6 cellular contexts compared by ENCODE assay signal in the genomic region with DNA sequence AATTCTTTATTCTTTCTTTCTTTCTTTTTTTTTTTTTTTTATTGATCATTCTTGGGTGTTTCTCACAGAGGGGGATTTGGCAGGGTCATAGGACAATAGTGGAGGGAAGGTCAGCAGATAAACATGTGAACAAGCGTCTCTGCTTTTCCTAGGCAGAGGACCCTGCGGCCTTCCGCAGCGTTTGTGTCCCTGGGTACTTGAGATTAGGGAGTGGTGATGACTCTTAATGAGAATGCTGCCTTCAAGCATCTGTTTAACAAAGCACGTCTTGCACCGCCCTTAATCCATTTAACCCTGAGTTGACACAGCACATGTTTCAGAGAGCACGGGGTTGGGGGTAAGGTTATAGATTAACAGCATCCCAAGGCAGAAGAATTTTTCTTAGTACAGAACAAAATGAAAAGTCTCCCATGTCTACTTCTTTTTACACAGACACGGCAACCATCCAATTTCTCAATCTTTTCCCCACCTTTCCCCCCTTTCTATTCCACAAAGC. TPM values are rescaled to one million over a fixed set of nuclear protein-coding genes. Genes with fewer than 3 reads are reported as not detected.
A peak's percentile ranks its signal among the peaks of the same experiment; 100 is the strongest.
DNase-seq lines count a peak whose midpoint lies in the region; ATAC-seq, FAIRE-seq and TF ChIP-seq lines count a peak whose summit lies in the region.
"Not testable (repeated sequence)": the region's sequence is repeated elsewhere in the genome, so short reads cannot be mapped to it uniquely, and the experiment has no call there.

No MANE protein-coding gene starts in this region.

- in situ Hi-C loops in HepG2 (cut with HindIII; ENCODE audit: extremely low pct_ligation_motif_present, low pct_unique_long_range_greater_than_20kb): not testable (repeated sequence)

- not testable (repeated sequence) for TF ChIP-seq CTCF in A549 (IDR thresholded peaks at IDR 0.05); Calu3 (IDR thresholded peaks at IDR 0.05; ENCODE audit: unreplicated experiment); hepatocyte (IDR thresholded peaks at IDR 0.05; ENCODE audit: poor library complexity); HepG2 (CRISPR knock-in tag; IDR thresholded peaks at IDR 0.05); neural progenitor cell (IDR thresholded peaks at IDR 0.05)

- not testable (repeated sequence) for H3K27ac Mint-ChIP-seq in Calu3 (ENCODE audit: unreplicated experiment); neural progenitor cell

- H3K4me3 ChIP-seq in A549; hepatocyte; HepG2 (replicated peaks in 1 of 3; ENCODE audit: insufficient read depth in 1 of 3, low read depth in 2 of 3, low read length in 3 of 3); neural progenitor cell: not testable (repeated sequence)

- POLR2A ChIA-PET in A549 (lab: Yijun Ruan, JAX): not testable (repeated sequence)
- POLR2A ChIA-PET in HepG2 (lab: Yijun Ruan, JAX): interaction anchor here (1.4 kb wide), 1 partner anchor 62 kb away, joined by 3 read pairs; no protein-coding TSS in a partner anchor

- not testable (repeated sequence) for TF ChIP-seq POLR2A in A549 (IDR thresholded peaks at IDR 0.05; ENCODE audit: low read length); HepG2 (IDR thresholded peaks at IDR 0.05; ENCODE audit: insufficient read depth in 1 of 2, low read depth in 2 of 2, low read length in 2 of 2)

- not testable (repeated sequence) for H3K9ac ChIP-seq in HepG2 (ENCODE audit: insufficient read depth, low read depth, low read length); neural progenitor cell

- 23% methylated on average over 8 of the region's 8 CpGs for WGBS in A549 (ENCODE audit: missing lambda C conversion rate)
- WGBS in hepatocyte (ENCODE audit: low lambda C conversion rate, missing lambda C conversion rate): 37% methylated on average over 8 of the region's 8 CpGs
- 2% methylated on average over 6 of the region's 8 CpGs for WGBS in HepG2 (ENCODE audit: low lambda C conversion rate)

- H3K79me2 ChIP-seq in hepatocyte; HepG2 (ENCODE audit: insufficient read depth, low read length); neural progenitor cell (ENCODE audit: low read depth): not testable (repeated sequence)

- H3K4me1 ChIP-seq in A549, neural progenitor cell: not testable (repeated sequence)
- peaks cover 13% of the 10 kb centered on the region for H3K4me1 ChIP-seq in hepatocyte (ENCODE audit: insufficient read depth)
- peaks cover 40% of the 10 kb centered on the region for H3K4me1 ChIP-seq in HepG2 (ENCODE audit: insufficient read depth, low read length)

- H3K27me3 Mint-ChIP-seq in Calu3 (ENCODE audit: unreplicated experiment): peaks cover 12% of the 10 kb centered on the region
- not testable (repeated sequence) for H3K27me3 Mint-ChIP-seq in neural progenitor cell (ENCODE audit: insufficient read depth, low read depth)

- not testable (repeated sequence) for TF ChIP-seq RAD21 in A549 (conservative IDR thresholded peaks at IDR 0.05 in 1 of 2, IDR thresholded peaks at IDR 0.05 in 1 of 2); HepG2 (CRISPR knock-in tag; IDR thresholded peaks at IDR 0.05)

- TF ChIP-seq EP300 in A549 (IDR thresholded peaks at IDR 0.05); HepG2 (IDR thresholded peaks at IDR 0.05; ENCODE audit: low read depth in 2 of 2, low read length in 2 of 2); HepG2 (CRISPR knock-in tag; IDR thresholded peaks at IDR 0.05; ENCODE audit: borderline replicate concordance): not testable (repeated sequence)

- H3K27me3 ChIP-seq in hepatocyte; HepG2 (ENCODE audit: control insufficient read depth in 1 of 2, insufficient read depth in 2 of 2, low read length in 2 of 2); neural progenitor cell: not testable (repeated sequence)

- not testable (repeated sequence) for H3K9me3 Mint-ChIP-seq in Calu3 (ENCODE audit: low read depth, unreplicated experiment)
- H3K9me3 Mint-ChIP-seq in neural progenitor cell: peaks cover 18% of the 10 kb centered on the region

- H4K20me1 ChIP-seq in hepatocyte (ENCODE audit: insufficient read depth, poor library complexity, severe bottlenecking); HepG2 (ENCODE audit: insufficient read depth, low read length); neural progenitor cell (ENCODE audit: low read depth): not testable (repeated sequence)

- H3K4me3 Mint-ChIP-seq in Calu3 (ENCODE audit: low read depth, unreplicated experiment): peak overlapping the region; percentile 24
- H3K4me3 Mint-ChIP-seq in neural progenitor cell: peak overlapping the region; percentile 33

- intact Hi-C loops in Calu3 (cut with micrococcal nuclease; ENCODE audit: unreplicated experiment): loop anchor here (5.0 kb wide), 1 partner anchor 33 kb away; the partner anchor contains the start of gene TMED9
- intact Hi-C loops in HepG2 (cut with micrococcal nuclease; ENCODE audit: unreplicated experiment): not testable (repeated sequence)

- peak overlapping the region in 1 of 2 experiments; percentile 17; a peak in 1 of 6 replicates for H3K27ac ChIP-seq in A549
- H3K27ac ChIP-seq in epithelial cell of prostate: peak overlapping the region; percentile 64
- H3K27ac ChIP-seq in hepatocyte: peak overlapping the region; percentile 88
- H3K27ac ChIP-seq in HepG2 (ENCODE audit: extremely low read length, insufficient read depth, low read length); neural progenitor cell: not testable (repeated sequence)

- H3F3A ChIP-seq in neural progenitor cell (ENCODE audit: low read depth): peaks cover 11% of the 10 kb centered on the region

- not testable (repeated sequence) for H2AFZ ChIP-seq in hepatocyte; HepG2 (ENCODE audit: low read length); neural progenitor cell (replicated peaks)

- not testable (repeated sequence) for H3K36me3 Mint-ChIP-seq in Calu3 (ENCODE audit: insufficient read depth, unreplicated experiment); neural progenitor cell

- DNase-seq in A549 (ENCODE audit: low read depth in 1 of 2, low spot score in 1 of 2); Calu3; epithelial cell of prostate (ENCODE audit: low read depth, low spot score); hepatocyte (ENCODE audit: low spot score); HepG2 (ENCODE audit: low spot score); neural progenitor cell (ENCODE audit: low spot score): not testable (repeated sequence)

- H3K36me3 ChIP-seq in hepatocyte (replicated peaks; ENCODE audit: insufficient read depth, low read depth); HepG2 (replicated peaks in 1 of 2; ENCODE audit: control insufficient read depth in 1 of 2, insufficient read depth in 2 of 2, low read length in 2 of 2); neural progenitor cell: not testable (repeated sequence)

- BruUV-seq in Calu3 (replicated peaks; lab: Mats Ljungman, UMichigan); HepG2 (replicated peaks; lab: Mats Ljungman, UMichigan): not testable (repeated sequence)

- not testable (repeated sequence) for ATAC-seq in A549, HepG2

- CTCF ChIA-PET in A549 (lab: Yijun Ruan, JAX): interaction anchor here (1.1 to 2.1 kb wide), 3 partner anchors 13 to 48 kb away, joined by 3 to 7 read pairs (median 4); no protein-coding TSS in a partner anchor
- CTCF ChIA-PET in Calu3 (lab: Charles Lee); HepG2 (lab: Yijun Ruan, JAX; ENCODE audit: low intra/inter-chr PET ratio, low total read pairs): not testable (repeated sequence)

- not testable (repeated sequence) for FAIRE-seq in A549 (lab: Jason Lieb, UNC); HepG2 (lab: Jason Lieb, UNC)

- not testable (repeated sequence) for H3K9me2 ChIP-seq in hepatocyte (replicated peaks; ENCODE audit: insufficient read depth)

- H3K4me1 Mint-ChIP-seq in Calu3 (ENCODE audit: low read depth, unreplicated experiment); neural progenitor cell: not testable (repeated sequence)

- H3K9me3 ChIP-seq in A549; hepatocyte (ENCODE audit: low read depth); neural progenitor cell (ENCODE audit: low read depth): not testable (repeated sequence)
- peaks cover 14% of the 10 kb centered on the region for H3K9me3 ChIP-seq in HepG2 (ENCODE audit: low read length)

- peak overlapping the region; percentile 16; the same call in 1 of the 3 replicates for H3K4me2 ChIP-seq in A549
- not testable (repeated sequence) for H3K4me2 ChIP-seq in hepatocyte; HepG2 (ENCODE audit: low read depth, low read length); neural progenitor cell

RNA-seq across cellular contexts. Expression of gene FAM193B, which starts 5.1 kb away (rescaled TPM):
- polyA plus RNA-seq in A549 (2011; rRNA removed): 19.4 and 23.0 TPM in 2 replicates
- polyA plus RNA-seq in A549 (2012; cell fraction: cytosol; rRNA removed): 29.5 and 29.6 TPM in 2 replicates
- polyA plus RNA-seq in A549 (2012; cell fraction: nucleus; rRNA removed): 184 and 207 TPM in 2 replicates
- 24.9 to 31.9 TPM (median 28.9 TPM) in 3 replicates for polyA plus RNA-seq in A549 (2017; fragmentation: RNase III; extraction: RNeasy Plus Mini Kit Qiagen cat#74134 plus additional on column Dnase treatment)
- 10.5 and 18.4 TPM in 2 replicates for polyA minus RNA-seq in A549 (2011; rRNA and poly(A)+ RNA removed)
- 92.0 and 97.0 TPM in 2 replicates for total RNA-seq in Calu3 (2022)
- total RNA-seq in hepatocyte: 31.4 and 67.6 TPM in 2 replicates
- polyA plus RNA-seq in hepatocyte: 76.1 and 136 TPM in 2 replicates
- 6.4 and 21.2 TPM in 2 replicates for total RNA-seq in HepG2 (2016; rRNA removed; fragmentation: Illumina TruSeq; extraction: Trizol)
- total RNA-seq in HepG2 (2016; cell fraction: cytosol; rRNA removed; fragmentation: Illumina TruSeq; extraction: Trizol; ENCODE audit: low read depth): 25.5 and 27.8 TPM in 2 replicates
- 7.4 and 21.9 TPM in 2 replicates for total RNA-seq in HepG2 (2016; cell fraction: insoluble cytoplasmic fraction; rRNA removed; fragmentation: Illumina TruSeq; extraction: Trizol)
- 15.5 and 19.0 TPM in 2 replicates for total RNA-seq in HepG2 (2016; cell fraction: membrane; rRNA removed; fragmentation: Illumina TruSeq; extraction: Trizol)
- total RNA-seq in HepG2 (2016; cell fraction: nucleus; rRNA removed; fragmentation: Illumina TruSeq; extraction: Trizol): 20.2 and 30.4 TPM in 2 replicates
- polyA plus RNA-seq in HepG2 (2011; rRNA removed): 40.9 and 42.5 TPM in 2 replicates
- polyA plus RNA-seq in HepG2 (2011; cell fraction: cytosol; rRNA removed): 9.5 and 15.2 TPM in 2 replicates
- polyA plus RNA-seq in HepG2 (2011; cell fraction: nucleus; rRNA removed): 123 and 139 TPM in 2 replicates
- 23.0 and 27.4 TPM in 2 replicates for polyA plus RNA-seq in HepG2 (2012)
- 5.1 and 5.6 TPM in 2 replicates for polyA plus RNA-seq in HepG2 (2016; cell fraction: cytosol; fragmentation: Illumina TruSeq; extraction: Trizol; ENCODE audit: low read depth)
- polyA plus RNA-seq in HepG2 (2016; cell fraction: insoluble cytoplasmic fraction; fragmentation: Illumina TruSeq; extraction: Trizol; ENCODE audit: low read depth): 11.6 and 13.7 TPM in 2 replicates
- polyA plus RNA-seq in HepG2 (2016; cell fraction: membrane; fragmentation: Illumina TruSeq; extraction: Trizol; ENCODE audit: low read depth): 9.2 and 10.8 TPM in 2 replicates
- polyA plus RNA-seq in HepG2 (2016; cell fraction: nucleus; fragmentation: Illumina TruSeq; extraction: Trizol; ENCODE audit: insufficient read depth, low read depth): 87.5 and 114 TPM in 2 replicates
- 19.8 and 23.5 TPM in 2 replicates for polyA minus RNA-seq in HepG2 (2011; rRNA and poly(A)+ RNA removed; ENCODE audit: low replicate concordance)
- 8.1 and 15.7 TPM in 2 replicates for polyA minus RNA-seq in HepG2 (2011; cell fraction: cytosol; rRNA and poly(A)+ RNA removed)
- polyA minus RNA-seq in HepG2 (2011; cell fraction: nucleus; rRNA and poly(A)+ RNA removed): 24.2 and 37.9 TPM in 2 replicates
- 42.5 and 78.5 TPM in 2 replicates for total RNA-seq in neural progenitor cell (ENCODE audit: low replicate concordance)

RNA-seq across cellular contexts. Expression of gene TMED9, which starts 32.5 kb away (rescaled TPM):
- 168 and 212 TPM in 2 replicates for polyA plus RNA-seq in A549 (2011; rRNA removed)
- 202 and 215 TPM in 2 replicates for polyA plus RNA-seq in A549 (2012; cell fraction: cytosol; rRNA removed)
- 186 and 187 TPM in 2 replicates for polyA plus RNA-seq in A549 (2012; cell fraction: nucleus; rRNA removed)
- 218 to 239 TPM (median 236 TPM) in 3 replicates for polyA plus RNA-seq in A549 (2017; fragmentation: RNase III; extraction: RNeasy Plus Mini Kit Qiagen cat#74134 plus additional on column Dnase treatment)
- polyA minus RNA-seq in A549 (2011; rRNA and poly(A)+ RNA removed): 124 and 144 TPM in 2 replicates
- total RNA-seq in Calu3 (2022): 275 and 294 TPM in 2 replicates
- total RNA-seq in hepatocyte: 171 and 187 TPM in 2 replicates
- 512 and 519 TPM in 2 replicates for polyA plus RNA-seq in hepatocyte
- total RNA-seq in HepG2 (2016; rRNA removed; fragmentation: Illumina TruSeq; extraction: Trizol): 92.1 and 161 TPM in 2 replicates
- total RNA-seq in HepG2 (2016; cell fraction: cytosol; rRNA removed; fragmentation: Illumina TruSeq; extraction: Trizol; ENCODE audit: low read depth): 17.9 and 19.9 TPM in 2 replicates
- total RNA-seq in HepG2 (2016; cell fraction: insoluble cytoplasmic fraction; rRNA removed; fragmentation: Illumina TruSeq; extraction: Trizol): 95.3 and 167 TPM in 2 replicates
- 31.2 and 33.3 TPM in 2 replicates for total RNA-seq in HepG2 (2016; cell fraction: membrane; rRNA removed; fragmentation: Illumina TruSeq; extraction: Trizol)
- total RNA-seq in HepG2 (2016; cell fraction: nucleus; rRNA removed; fragmentation: Illumina TruSeq; extraction: Trizol): 146 and 166 TPM in 2 replicates
- polyA plus RNA-seq in HepG2 (2011; rRNA removed): 336 and 350 TPM in 2 replicates
- polyA plus RNA-seq in HepG2 (2011; cell fraction: cytosol; rRNA removed): 325 and 399 TPM in 2 replicates
- polyA plus RNA-seq in HepG2 (2011; cell fraction: nucleus; rRNA removed): 117 and 142 TPM in 2 replicates
- polyA plus RNA-seq in HepG2 (2012): 178 and 218 TPM in 2 replicates
- polyA plus RNA-seq in HepG2 (2016; cell fraction: cytosol; fragmentation: Illumina TruSeq; extraction: Trizol; ENCODE audit: low read depth): 22.9 and 25.6 TPM in 2 replicates
- 127 and 128 TPM in 2 replicates for polyA plus RNA-seq in HepG2 (2016; cell fraction: insoluble cytoplasmic fraction; fragmentation: Illumina TruSeq; extraction: Trizol; ENCODE audit: low read depth)
- polyA plus RNA-seq in HepG2 (2016; cell fraction: membrane; fragmentation: Illumina TruSeq; extraction: Trizol; ENCODE audit: low read depth): 35.4 and 42.5 TPM in 2 replicates
- 348 and 359 TPM in 2 replicates for polyA plus RNA-seq in HepG2 (2016; cell fraction: nucleus; fragmentation: Illumina TruSeq; extraction: Trizol; ENCODE audit: insufficient read depth, low read depth)
- polyA minus RNA-seq in HepG2 (2011; rRNA and poly(A)+ RNA removed; ENCODE audit: low replicate concordance): 179 and 310 TPM in 2 replicates
- polyA minus RNA-seq in HepG2 (2011; cell fraction: cytosol; rRNA and poly(A)+ RNA removed): 92.6 and 98.1 TPM in 2 replicates
- 66.8 and 67.1 TPM in 2 replicates for polyA minus RNA-seq in HepG2 (2011; cell fraction: nucleus; rRNA and poly(A)+ RNA removed)
- 30.9 and 49.0 TPM in 2 replicates for total RNA-seq in neural progenitor cell (ENCODE audit: low replicate concordance)

RNA-seq across cellular contexts. Expression of gene B4GALT7, which starts 40.4 kb away (rescaled TPM):
- 13.0 and 13.3 TPM in 2 replicates for polyA plus RNA-seq in A549 (2011; rRNA removed)
- polyA plus RNA-seq in A549 (2012; cell fraction: cytosol; rRNA removed): 29.2 and 40.8 TPM in 2 replicates
- polyA plus RNA-seq in A549 (2012; cell fraction: nucleus; rRNA removed): 46.0 and 64.4 TPM in 2 replicates
- polyA plus RNA-seq in A549 (2017; fragmentation: RNase III; extraction: RNeasy Plus Mini Kit Qiagen cat#74134 plus additional on column Dnase treatment): 17.1 to 18.2 TPM (median 18.0 TPM) in 3 replicates
- polyA minus RNA-seq in A549 (2011; rRNA and poly(A)+ RNA removed): 15.7 and 20.9 TPM in 2 replicates
- total RNA-seq in Calu3 (2022): 48.8 and 55.7 TPM in 2 replicates
- 28.5 and 29.2 TPM in 2 replicates for total RNA-seq in hepatocyte
- polyA plus RNA-seq in hepatocyte: 60.7 and 67.6 TPM in 2 replicates
- 12.7 and 20.5 TPM in 2 replicates for total RNA-seq in HepG2 (2016; rRNA removed; fragmentation: Illumina TruSeq; extraction: Trizol)
- 30.8 and 33.3 TPM in 2 replicates for total RNA-seq in HepG2 (2016; cell fraction: cytosol; rRNA removed; fragmentation: Illumina TruSeq; extraction: Trizol; ENCODE audit: low read depth)
- total RNA-seq in HepG2 (2016; cell fraction: insoluble cytoplasmic fraction; rRNA removed; fragmentation: Illumina TruSeq; extraction: Trizol): 10.2 and 20.6 TPM in 2 replicates
- 41.1 and 48.6 TPM in 2 replicates for total RNA-seq in HepG2 (2016; cell fraction: membrane; rRNA removed; fragmentation: Illumina TruSeq; extraction: Trizol)
- total RNA-seq in HepG2 (2016; cell fraction: nucleus; rRNA removed; fragmentation: Illumina TruSeq; extraction: Trizol): 14.0 and 14.7 TPM in 2 replicates
- 16.4 and 22.3 TPM in 2 replicates for polyA plus RNA-seq in HepG2 (2011; rRNA removed)
- 17.5 and 28.4 TPM in 2 replicates for polyA plus RNA-seq in HepG2 (2011; cell fraction: cytosol; rRNA removed)
- polyA plus RNA-seq in HepG2 (2011; cell fraction: nucleus; rRNA removed): 28.2 and 30.7 TPM in 2 replicates
- polyA plus RNA-seq in HepG2 (2012): 10.0 and 12.5 TPM in 2 replicates
- polyA plus RNA-seq in HepG2 (2016; cell fraction: cytosol; fragmentation: Illumina TruSeq; extraction: Trizol; ENCODE audit: low read depth): 38.6 and 42.4 TPM in 2 replicates
- 10.2 and 11.7 TPM in 2 replicates for polyA plus RNA-seq in HepG2 (2016; cell fraction: insoluble cytoplasmic fraction; fragmentation: Illumina TruSeq; extraction: Trizol; ENCODE audit: low read depth)
- 38.8 and 38.9 TPM in 2 replicates for polyA plus RNA-seq in HepG2 (2016; cell fraction: membrane; fragmentation: Illumina TruSeq; extraction: Trizol; ENCODE audit: low read depth)
- 24.9 and 27.8 TPM in 2 replicates for polyA plus RNA-seq in HepG2 (2016; cell fraction: nucleus; fragmentation: Illumina TruSeq; extraction: Trizol; ENCODE audit: insufficient read depth, low read depth)
- 21.7 and 33.1 TPM in 2 replicates for polyA minus RNA-seq in HepG2 (2011; rRNA and poly(A)+ RNA removed; ENCODE audit: low replicate concordance)
- 8.7 and 10.7 TPM in 2 replicates for polyA minus RNA-seq in HepG2 (2011; cell fraction: cytosol; rRNA and poly(A)+ RNA removed)
- 15.4 and 16.4 TPM in 2 replicates for polyA minus RNA-seq in HepG2 (2011; cell fraction: nucleus; rRNA and poly(A)+ RNA removed)
- total RNA-seq in neural progenitor cell (ENCODE audit: low replicate concordance): 11.6 and 23.1 TPM in 2 replicates

RNA-seq across cellular contexts. Expression of gene DDX41, which starts 42.7 kb away (rescaled TPM):
- 87.7 and 90.7 TPM in 2 replicates for polyA plus RNA-seq in A549 (2011; rRNA removed)
- polyA plus RNA-seq in A549 (2012; cell fraction: cytosol; rRNA removed): 180 and 211 TPM in 2 replicates
- 290 and 366 TPM in 2 replicates for polyA plus RNA-seq in A549 (2012; cell fraction: nucleus; rRNA removed)
- 121 to 177 TPM (median 172 TPM) in 3 replicates for polyA plus RNA-seq in A549 (2017; fragmentation: RNase III; extraction: RNeasy Plus Mini Kit Qiagen cat#74134 plus additional on column Dnase treatment)
- 65.9 and 74.8 TPM in 2 replicates for polyA minus RNA-seq in A549 (2011; rRNA and poly(A)+ RNA removed)
- total RNA-seq in Calu3 (2022): 101 and 132 TPM in 2 replicates
- total RNA-seq in hepatocyte: 45.0 and 65.9 TPM in 2 replicates
- 42.8 and 50.7 TPM in 2 replicates for polyA plus RNA-seq in hepatocyte
- 62.8 and 83.0 TPM in 2 replicates for total RNA-seq in HepG2 (2016; rRNA removed; fragmentation: Illumina TruSeq; extraction: Trizol)
- 9.4 and 10.4 TPM in 2 replicates for total RNA-seq in HepG2 (2016; cell fraction: cytosol; rRNA removed; fragmentation: Illumina TruSeq; extraction: Trizol; ENCODE audit: low read depth)
- total RNA-seq in HepG2 (2016; cell fraction: insoluble cytoplasmic fraction; rRNA removed; fragmentation: Illumina TruSeq; extraction: Trizol): 68.8 and 106 TPM in 2 replicates
- total RNA-seq in HepG2 (2016; cell fraction: membrane; rRNA removed; fragmentation: Illumina TruSeq; extraction: Trizol): 20.1 and 24.5 TPM in 2 replicates
- total RNA-seq in HepG2 (2016; cell fraction: nucleus; rRNA removed; fragmentation: Illumina TruSeq; extraction: Trizol): 56.7 and 63.3 TPM in 2 replicates
- polyA plus RNA-seq in HepG2 (2011; rRNA removed): 99.5 and 105 TPM in 2 replicates
- polyA plus RNA-seq in HepG2 (2011; cell fraction: cytosol; rRNA removed): 84.0 and 131 TPM in 2 replicates
- polyA plus RNA-seq in HepG2 (2011; cell fraction: nucleus; rRNA removed): 340 and 476 TPM in 2 replicates
- 39.9 and 70.4 TPM in 2 replicates for polyA plus RNA-seq in HepG2 (2012)
- 12.3 and 13.1 TPM in 2 replicates for polyA plus RNA-seq in HepG2 (2016; cell fraction: cytosol; fragmentation: Illumina TruSeq; extraction: Trizol; ENCODE audit: low read depth)
- polyA plus RNA-seq in HepG2 (2016; cell fraction: insoluble cytoplasmic fraction; fragmentation: Illumina TruSeq; extraction: Trizol; ENCODE audit: low read depth): 84.7 and 86.0 TPM in 2 replicates
- polyA plus RNA-seq in HepG2 (2016; cell fraction: membrane; fragmentation: Illumina TruSeq; extraction: Trizol; ENCODE audit: low read depth): 20.4 and 21.8 TPM in 2 replicates
- 142 and 157 TPM in 2 replicates for polyA plus RNA-seq in HepG2 (2016; cell fraction: nucleus; fragmentation: Illumina TruSeq; extraction: Trizol; ENCODE audit: insufficient read depth, low read depth)
- 101 and 102 TPM in 2 replicates for polyA minus RNA-seq in HepG2 (2011; rRNA and poly(A)+ RNA removed; ENCODE audit: low replicate concordance)
- 45.9 and 55.5 TPM in 2 replicates for polyA minus RNA-seq in HepG2 (2011; cell fraction: cytosol; rRNA and poly(A)+ RNA removed)
- 103 and 117 TPM in 2 replicates for polyA minus RNA-seq in HepG2 (2011; cell fraction: nucleus; rRNA and poly(A)+ RNA removed)
- total RNA-seq in neural progenitor cell (ENCODE audit: low replicate concordance): 60.7 and 118 TPM in 2 replicates

RNA-seq across cellular contexts. Expression of gene DOK3, which starts 49.9 kb away (rescaled TPM):
- 1.3 and 1.8 TPM in 2 replicates for polyA plus RNA-seq in A549 (2011; rRNA removed)
- polyA plus RNA-seq in A549 (2012; cell fraction: cytosol; rRNA removed): 2.9 and 4.2 TPM in 2 replicates
- polyA plus RNA-seq in A549 (2012; cell fraction: nucleus; rRNA removed): 26.3 and 29.7 TPM in 2 replicates
- 7.1 to 9.1 TPM (median 7.4 TPM) in 3 replicates for polyA plus RNA-seq in A549 (2017; fragmentation: RNase III; extraction: RNeasy Plus Mini Kit Qiagen cat#74134 plus additional on column Dnase treatment)
- 0.54 and 2.0 TPM in 2 replicates for polyA minus RNA-seq in A549 (2011; rRNA and poly(A)+ RNA removed)
- 14.5 and 15.7 TPM in 2 replicates for total RNA-seq in Calu3 (2022)
- total RNA-seq in hepatocyte: 3.3 and 3.5 TPM in 2 replicates
- 2.6 and 3.1 TPM in 2 replicates for polyA plus RNA-seq in hepatocyte
- 0.48 and 1.4 TPM in 2 replicates for total RNA-seq in HepG2 (2016; rRNA removed; fragmentation: Illumina TruSeq; extraction: Trizol)
- total RNA-seq in HepG2 (2016; cell fraction: cytosol; rRNA removed; fragmentation: Illumina TruSeq; extraction: Trizol; ENCODE audit: low read depth): 0.44 and 0.51 TPM in 2 replicates
- total RNA-seq in HepG2 (2016; cell fraction: insoluble cytoplasmic fraction; rRNA removed; fragmentation: Illumina TruSeq; extraction: Trizol): 0.40 and 1.6 TPM in 2 replicates
- 0.43 and 0.52 TPM in 2 replicates for total RNA-seq in HepG2 (2016; cell fraction: membrane; rRNA removed; fragmentation: Illumina TruSeq; extraction: Trizol)
- 3.1 and 3.4 TPM in 2 replicates for total RNA-seq in HepG2 (2016; cell fraction: nucleus; rRNA removed; fragmentation: Illumina TruSeq; extraction: Trizol)
- polyA plus RNA-seq in HepG2 (2011; rRNA removed): 1.5 and 1.7 TPM in 2 replicates
- polyA plus RNA-seq in HepG2 (2011; cell fraction: cytosol; rRNA removed): 0.45 and 0.52 TPM in 2 replicates
- 11.5 and 16.7 TPM in 2 replicates for polyA plus RNA-seq in HepG2 (2011; cell fraction: nucleus; rRNA removed)
- 0.60 and 1.5 TPM in 2 replicates for polyA plus RNA-seq in HepG2 (2012)
- 0.17 and 0.23 TPM in 2 replicates for polyA plus RNA-seq in HepG2 (2016; cell fraction: cytosol; fragmentation: Illumina TruSeq; extraction: Trizol; ENCODE audit: low read depth)
- polyA plus RNA-seq in HepG2 (2016; cell fraction: insoluble cytoplasmic fraction; fragmentation: Illumina TruSeq; extraction: Trizol; ENCODE audit: low read depth): 0.77 and 0.99 TPM in 2 replicates
- 0.26 and 0.50 TPM in 2 replicates for polyA plus RNA-seq in HepG2 (2016; cell fraction: membrane; fragmentation: Illumina TruSeq; extraction: Trizol; ENCODE audit: low read depth)
- polyA plus RNA-seq in HepG2 (2016; cell fraction: nucleus; fragmentation: Illumina TruSeq; extraction: Trizol; ENCODE audit: insufficient read depth, low read depth): 7.2 and 8.3 TPM in 2 replicates
- polyA minus RNA-seq in HepG2 (2011; rRNA and poly(A)+ RNA removed; ENCODE audit: low replicate concordance): 3.4 and 4.3 TPM in 2 replicates
- not detected in 2 replicates for polyA minus RNA-seq in HepG2 (2011; cell fraction: cytosol; rRNA and poly(A)+ RNA removed)
- polyA minus RNA-seq in HepG2 (2011; cell fraction: nucleus; rRNA and poly(A)+ RNA removed): 4.4 and 4.8 TPM in 2 replicates
- total RNA-seq in neural progenitor cell (ENCODE audit: low replicate concordance): 0.54 and 0.93 TPM in 2 replicates
